ENCODE assay signal across 1 cellular context in genomic region chr10:79914410-79914997, GRCh38.
TF ChIP-seq lines count a peak whose summit lies in the region.

No MANE protein-coding gene starts in this region.

TF ChIP-seq in HepG2, 621 proteins besides CTCF, POLR2A, EP300 and RAD21:
- TF ChIP-seq STAG1 (CRISPR knock-in tag; IDR thresholded peaks at IDR 0.05): peak; percentile 10; the same call in 1 of the 2 replicates
TF ChIP-seq in HepG2: peak in this region for 1; not testable (repeated sequence) for 620.
